ENCODE assay signal across 18 cellular contexts in the genomic region with DNA sequence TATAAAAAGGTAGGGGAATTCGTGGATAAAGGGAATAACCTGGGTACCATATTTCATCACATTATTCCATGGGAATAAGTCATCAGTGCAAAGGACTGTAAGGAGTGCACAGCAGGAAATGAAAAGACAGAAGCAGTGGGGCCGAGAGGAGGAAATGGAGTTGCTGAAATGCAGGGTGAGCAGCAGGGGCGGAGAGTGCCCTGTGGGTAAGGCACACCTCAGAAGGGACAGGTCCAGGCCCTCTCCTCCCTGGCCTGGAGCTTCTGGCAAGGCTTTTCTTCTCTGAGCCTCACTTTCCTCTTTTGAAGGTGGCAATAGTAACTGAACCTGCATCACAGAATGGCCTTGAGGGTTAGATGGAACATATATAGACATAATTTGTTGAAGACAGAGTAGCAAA. TPM values are rescaled to one million over a fixed set of nuclear protein-coding genes. Genes with fewer than 3 reads are reported as not detected.
A peak's percentile ranks its signal among the peaks of the same experiment; 100 is the strongest.
DNase-seq lines count a peak whose midpoint lies in the region; ATAC-seq, FAIRE-seq and TF ChIP-seq lines count a peak whose summit lies in the region.
"Had no signal": no experiment of that assay in that cellular context is flagged by ENCODE, and none has a peak within 500 bp of the region (broad histone marks: within the 10 kb centered on the region; RNA-seq: fewer than 3 reads in every experiment).

No MANE protein-coding gene starts in this region.

- POLR2A ChIA-PET in GM12878 (lab: Charles Lee) (interaction anchor here (0.6 to 3.1 kb wide), 10 partner anchors 9 to 56 kb away, joined by 3 to 14 read pairs (median 5); no protein-coding TSS in a partner anchor), HEK293T (lab: Yijun Ruan, JAX) (no interaction called here)

- intact Hi-C loops in GM12878 (cut with micrococcal nuclease; ENCODE audit: unreplicated experiment), result no loop called here
- intact Hi-C loops in esophagus squamous epithelium (cut with DNase I), result no loop called here

- H2AFZ ChIP-seq in GM12878 (ENCODE audit: control insufficient read depth, low read depth, low read length), result no peak overlapping the region
- H2AFZ ChIP-seq: GM23248 had no signal

- 2% methylated on average over 3 of the region's 3 CpGs for whole genome bisulfite sequencing in GM12878 (ENCODE audit: insufficient coverage, insufficient replicate concordance, low lambda C conversion rate, missing lambda C conversion rate)
- 28 to 30% methylated on average over 3 of the region's 3 CpGs for WGBS in esophagus squamous epithelium, 2 donors

- CTCF ChIA-PET in GM12878 (lab: Yijun Ruan, JAX) (interaction anchor here (0.6 to 2.5 kb wide), 17 partner anchors 9 to 188 kb away, joined by 3 to 14 read pairs (median 4); no protein-coding TSS in a partner anchor), HEK293T (lab: Yijun Ruan, JAX) (no interaction called here)

- no peaks in the 10 kb centered on the region for H3K9me3 ChIP-seq in GM12878 (replicated peaks; ENCODE audit: control insufficient read depth, insufficient read depth, low read length)
- no peaks in the 10 kb centered on the region for H3K9me3 ChIP-seq in esophagus squamous epithelium
- H3K9me3 ChIP-seq: heart left ventricle had no signal

- H3K4me2 ChIP-seq in GM12878 (ENCODE audit: control insufficient read depth, insufficient read depth), result 0 out of 2 replicates have a peak overlapping the region, but pooled peaks have one; percentile 70

- DNase-seq in stimulated activated naive CD8-positive, alpha-beta T cell treated with anti-CD3 and anti-CD28 coated beads, Interleukin-15, amount 100 ng/mL, for 72 hours, result no peak
- DNase-seq in stimulated activated naive CD8-positive, alpha-beta T cell treated with anti-CD3 and anti-CD28 coated beads, Interleukin-15, Interleukin-2, amounts not matched to agents 100 U/mL and 50 U/mL, for 24 hours, result no peak
- DNase-seq in Kasumi-1 (lab: John Stamatoyannopoulos, UW) (peak; percentile 24 to 42), GM12878 (ENCODE audit: low read depth, low spot score) (no peak), esophagus squamous epithelium (lab: John Stamatoyannopoulos, UW) (no peak), SW480 (ENCODE audit: low spot score) (no peak), HEK293T (ENCODE audit: extremely low spot score) (no peak), SHP77 (lab: John Stamatoyannopoulos, UW) (no peak)
- DNase-seq: activated CD4-positive, CD25-positive, alpha-beta regulatory T cell treated with anti-CD3 and anti-CD28 coated beads, Interleukin-2, amount 50 U/mL, for 72 hours; activated effector memory CD4-positive, alpha-beta T cell treated with anti-CD3 and anti-CD28 coated beads, Interleukin-2, amount 50 U/mL, for 16 hours; DMS79 treated with DMSO at 0.1 percent for 48 hours; GM23248; heart left ventricle; left colon; SW 1271 had no signal

- ATAC-seq in stimulated activated naive CD8-positive, alpha-beta T cell treated with anti-CD3 and anti-CD28 coated beads, Interleukin-15, amount 100 ng/mL, for 72 hours, result no peak
- no peak for ATAC-seq in stimulated activated naive CD8-positive, alpha-beta T cell treated with anti-CD3 and anti-CD28 coated beads, Interleukin-15, Interleukin-2, amounts not matched to agents 100 U/mL and 50 U/mL, for 24 hours
- peak; percentile 46 for ATAC-seq in GM12878
- ATAC-seq: heart left ventricle, left colon had no signal

- SMC1A ChIA-PET in GM12878 (lab: Charles Lee; ENCODE audit: uncharacterized antibody, unreplicated experiment), result interaction anchor here (0.7 to 4.7 kb wide), 22 partner anchors 9 to 185 kb away, joined by 3 to 91 read pairs (median 6); partner anchors contain the start of gene IKZF1

- H3K27me3 Mint-ChIP-seq in stimulated activated naive CD8-positive, alpha-beta T cell treated with anti-CD3 and anti-CD28 coated beads, Interleukin-15, amount 100 ng/mL, for 72 hours, result no peaks in the 10 kb centered on the region

- H3K36me3 ChIP-seq in GM12878 (ENCODE audit: control insufficient read depth in 2 of 2, insufficient read depth in 2 of 2, low read length in 1 of 2) (peaks cover 7 to 9% of the 10 kb centered on the region in 2 experiments), esophagus squamous epithelium (no peaks in the 10 kb centered on the region)
- H3K36me3 ChIP-seq: cardiac muscle cell had no signal

- no peaks in the 10 kb centered on the region for H4K20me1 ChIP-seq in GM12878 (ENCODE audit: control insufficient read depth, insufficient read depth)

- H3K4me1 Mint-ChIP-seq in stimulated activated naive CD8-positive, alpha-beta T cell treated with anti-CD3 and anti-CD28 coated beads, Interleukin-15, amount 100 ng/mL, for 72 hours, result peaks cover 70% of the 10 kb centered on the region

- in situ Hi-C loops in GM12878 (cut with MboI), result no loop called here

- FAIRE-seq in GM12878 (lab: Jason Lieb, UNC), result no peak
- FAIRE-seq: endothelial cell of umbilical vein, urothelium cell line had no signal

- no peaks in the 10 kb centered on the region for H3K9me3 Mint-ChIP-seq in stimulated activated naive CD8-positive, alpha-beta T cell treated with anti-CD3 and anti-CD28 coated beads, Interleukin-15, amount 100 ng/mL, for 72 hours

- RAD21 ChIA-PET in GM12878 (lab: Charles Lee; ENCODE audit: unreplicated experiment), result interaction anchor here (0.7 to 3.1 kb wide), 16 partner anchors 9 to 124 kb away, joined by 3 to 45 read pairs (median 7); no protein-coding TSS in a partner anchor

- TF ChIP-seq CTCF in GM12878 (IDR thresholded peaks at IDR 0.05 in 2 of 3, conservative IDR thresholded peaks at IDR 0.05 in 1 of 3; ENCODE audit: control insufficient read depth in 2 of 3, extremely low read depth in 1 of 3, insufficient read depth in 1 of 3, low read depth in 3 of 3, low read length in 3 of 3), result no peak
- no peak for TF ChIP-seq CTCF in esophagus squamous epithelium (IDR thresholded peaks at IDR 0.05)

- peaks cover 64% of the 10 kb centered on the region for H3K4me1 ChIP-seq in GM12878 (ENCODE audit: control insufficient read depth, insufficient read depth, low read length)
- peaks cover 0 to 26% (median under 1%) of the 10 kb centered on the region in 3 donors for H3K4me1 ChIP-seq in esophagus squamous epithelium

- H3K79me2 ChIP-seq in GM12878 (ENCODE audit: control insufficient read depth, insufficient read depth, low read length), result peaks cover 30% of the 10 kb centered on the region

- H3K27ac ChIP-seq in GM12878 (ENCODE audit: control insufficient read depth, insufficient read depth) (peak overlapping the region; percentile 72), esophagus squamous epithelium (peak overlapping the region in 2 of 4 donors; percentile 42 to 46)
- H3K27ac ChIP-seq: cardiac muscle cell, GM23248 had no signal

- peak overlapping the region; percentile 32 to 77 for H3K27ac Mint-ChIP-seq in stimulated activated naive CD8-positive, alpha-beta T cell treated with anti-CD3 and anti-CD28 coated beads, Interleukin-15, amount 100 ng/mL, for 72 hours

- TF ChIP-seq RAD21 in GM12878 (IDR thresholded peaks at IDR 0.05; ENCODE audit: insufficient read depth, low read depth, low read length), result no peak

- TF ChIP-seq POLR2A in GM12878 (IDR thresholded peaks at IDR 0.05; ENCODE audit: low read depth, low read length), result no peak
- no peak for TF ChIP-seq POLR2A in esophagus squamous epithelium (IDR thresholded peaks at IDR 0.05)

- H3K4me3 Mint-ChIP-seq in stimulated activated naive CD8-positive, alpha-beta T cell treated with anti-CD3 and anti-CD28 coated beads, Interleukin-15, amount 100 ng/mL, for 72 hours, result peak overlapping the region in 1 of 2 donors; percentile 61

- no peak overlapping the region for H3K9ac ChIP-seq in GM12878 (ENCODE audit: control insufficient read depth, insufficient read depth, low read length)
- H3K9ac ChIP-seq: GM23248 had no signal

- no peaks in the 10 kb centered on the region for H3K27me3 ChIP-seq in GM12878 (replicated peaks in 1 of 2; ENCODE audit: control insufficient read depth in 2 of 2, insufficient read depth in 2 of 2, low read length in 1 of 2)
- peaks cover 0 to 21% (median 0%) of the 10 kb centered on the region in 4 donors for H3K27me3 ChIP-seq in esophagus squamous epithelium
- H3K27me3 ChIP-seq: cardiac muscle cell had no signal

- no TSS peak for BruUV-seq in GM12878 (replicated peaks; lab: Mats Ljungman, UMichigan)

- peak overlapping the region; percentile 33; the same call in 1 of the 2 replicates for H3K4me3 ChIP-seq in GM12878
- no peak overlapping the region for H3K4me3 ChIP-seq in esophagus squamous epithelium
- H3K4me3 ChIP-seq: cardiac muscle cell, GM23248, heart left ventricle had no signal

- TF ChIP-seq EP300 in GM12878 (IDR thresholded peaks at IDR 0.05; ENCODE audit: borderline replicate concordance in 1 of 2, control insufficient read depth in 1 of 2, low read depth in 2 of 2, low read length in 2 of 2), result no peak

TF ChIP-seq in GM12878, 131 proteins besides CTCF, POLR2A, EP300 and RAD21 (continues in another document):
- TF ChIP-seq EED (IDR thresholded peaks at IDR 0.05; ENCODE audit: low read depth) (peak; percentile 33; the same call in 1 of the 2 replicates), CREB1 (IDR thresholded peaks at IDR 0.05; ENCODE audit: low read depth) (no peak)

TF ChIP-seq in HEK293T, 16 proteins besides CTCF, POLR2A, EP300 and RAD21 (continues in another document):
- TF ChIP-seq ARNT (IDR thresholded peaks at IDR 0.05) (no peak), FOXA1 (IDR thresholded peaks at IDR 0.05) (no peak), BHLHE40 (IDR thresholded peaks at IDR 0.05; ENCODE audit: borderline replicate concordance) (no peak), TARDBP (IDR thresholded peaks at IDR 0.05) (no peak), L3MBTL2 (conservative IDR thresholded peaks at IDR 0.05) (no peak), FOXK2 (IDR thresholded peaks at IDR 0.05) (no peak), HDGF (IDR thresholded peaks at IDR 0.05; ENCODE audit: borderline replicate concordance) (no peak), SP1 (IDR thresholded peaks at IDR 0.05) (no peak)

RNA-seq across cellular contexts. Expression of gene IKZF1, which starts 26.2 kb away (rescaled TPM):
- 250 and 261 TPM in 2 replicates for total RNA-seq in GM12878 (2013; cell fraction: nucleolus; rRNA removed)
- total RNA-seq in GM12878 (2014; rRNA removed) (101 and 104 TPM in 2 replicates), GM12878 (2014; rRNA removed; fragmentation: Illumina TruSeq; extraction: Trizol) (69.5 and 70.2 TPM in 2 replicates), GM12878 (2021) (125 and 131 TPM in 2 replicates), esophagus squamous epithelium (10 to 100 TPM in 2 of 4 donors, 1 to 10 TPM in 2; 4.9 to 29.6 (median 8.4) TPM)
- polyA plus RNA-seq in GM12878 (2011; ENCODE audit: low read depth), result 23.9 TPM
- polyA plus RNA-seq in GM12878 (2011; rRNA removed) (58.5 and 61.7 TPM in 2 replicates), GM12878 (2014; fragmentation: Illumina TruSeq; extraction: Trizol) (73.0 and 73.8 TPM in 2 replicates), GM12878 (2014; fragmentation: Nextera tagmentation; extraction: Ambion mirVana) (10 to 100 TPM; 27.2 to 29.8 TPM), GM12878 (2014; rRNA removed) (60.3 and 64.2 TPM in 2 replicates), GM12878 (2016; fragmentation: Nextera tagmentation; extraction: Ambion mirVana) (10 to 100 TPM; 82.5 to 95.3 TPM)
- polyA plus RNA-seq in GM12878 (2011; cell fraction: cytosol; rRNA removed), result 60.4 and 68.7 TPM in 2 replicates
- 76.4 and 80.1 TPM in 2 replicates for polyA plus RNA-seq in GM12878 (2011; cell fraction: nucleus; rRNA removed)
- polyA plus RNA-seq in GM12878 (2012), result 30.9 and 31.5 TPM in 2 replicates
- 133 and 138 TPM in 2 replicates for polyA minus RNA-seq in GM12878 (2011; rRNA and poly(A)+ RNA removed)
- polyA minus RNA-seq in GM12878 (2011; cell fraction: cytosol; rRNA and poly(A)+ RNA removed), result 59.5 and 62.5 TPM in 2 replicates
- 108 and 193 TPM in 2 replicates for polyA minus RNA-seq in GM12878 (2011; cell fraction: nucleus; rRNA and poly(A)+ RNA removed)
- total RNA-seq: GM23248 had no signal
- polyA plus RNA-seq: cardiac muscle cell, GM23248 had no signal

Comparison
In these comparisons a context has a peak if more than half of its experiments do, and no peak if none do; other contexts are left out.
1. DNase-seq: peak in Kasumi-1 (2 of 2); none in stimulated activated naive CD8-positive, alpha-beta T cell treated with anti-CD3 and anti-CD28 coated beads, Interleukin-15, amount 100 ng/mL, for 72 hours (0 of 2), stimulated activated naive CD8-positive, alpha-beta T cell treated with anti-CD3 and anti-CD28 coated beads, Interleukin-15, Interleukin-2, amounts not matched to agents 100 U/mL and 50 U/mL, for 24 hours (single experiment), GM12878 (single experiment), esophagus squamous epithelium (single experiment), SW480 (single experiment), HEK293T (single experiment) and SHP77 (0 of 2).